In the genomic region with DNA sequence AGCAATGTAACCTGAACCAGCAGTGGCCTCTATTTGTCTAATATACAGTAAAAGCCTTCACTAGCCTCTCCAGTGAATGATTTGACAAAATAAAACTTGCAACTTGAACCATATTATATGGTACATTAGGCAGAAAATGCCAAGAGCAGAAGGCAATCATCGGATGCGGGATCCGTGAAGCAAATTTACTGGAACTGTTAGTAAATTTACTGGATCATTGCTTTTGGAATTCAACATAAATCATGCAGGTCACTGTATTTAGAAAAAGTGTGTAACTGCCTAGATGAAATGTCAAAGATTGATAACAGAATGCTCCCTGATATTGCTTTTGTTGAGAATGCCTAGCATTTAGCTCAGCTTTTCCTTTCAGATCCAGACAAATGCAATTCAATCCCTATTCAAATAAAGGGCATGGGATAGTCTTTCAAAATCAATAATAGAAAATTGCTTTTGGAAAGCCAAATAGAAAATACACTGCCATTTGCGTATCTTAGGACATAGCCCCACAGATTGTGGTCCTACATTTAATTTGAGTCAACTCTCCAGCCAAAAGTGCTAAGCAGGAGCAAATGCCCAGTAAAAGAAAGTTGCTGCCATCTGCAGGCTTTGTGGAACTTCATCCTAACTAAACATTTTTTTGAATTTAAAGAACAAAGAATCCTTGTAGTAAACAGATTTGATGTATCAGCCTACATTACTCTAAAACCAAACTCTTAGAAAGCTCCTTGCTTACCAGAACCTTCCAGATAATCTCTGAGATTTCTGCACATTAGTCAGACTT, we compare ENCODE assay signal across 2 cellular contexts.
TF ChIP-seq lines count a peak whose summit lies in the region.

No MANE protein-coding gene starts in this region.

TF ChIP-seq in GM23338, 12 proteins besides CTCF, POLR2A, EP300 and RAD21 (continued from another document and continues in another):
- TF ChIP-seq, protein P1, sequence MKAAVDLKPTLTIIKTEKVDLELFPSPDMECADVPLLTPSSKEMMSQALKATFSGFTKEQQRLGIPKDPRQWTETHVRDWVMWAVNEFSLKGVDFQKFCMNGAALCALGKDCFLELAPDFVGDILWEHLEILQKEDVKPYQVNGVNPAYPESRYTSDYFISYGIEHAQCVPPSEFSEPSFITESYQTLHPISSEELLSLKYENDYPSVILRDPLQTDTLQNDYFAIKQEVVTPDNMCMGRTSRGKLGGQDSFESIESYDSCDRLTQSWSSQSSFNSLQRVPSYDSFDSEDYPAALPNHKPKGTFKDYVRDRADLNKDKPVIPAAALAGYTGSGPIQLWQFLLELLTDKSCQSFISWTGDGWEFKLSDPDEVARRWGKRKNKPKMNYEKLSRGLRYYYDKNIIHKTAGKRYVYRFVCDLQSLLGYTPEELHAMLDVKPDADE (IDR thresholded peaks at IDR 0.05), result no peak
- TF ChIP-seq CREB1 (CRISPR knock-in tag; IDR thresholded peaks at IDR 0.05; ENCODE audit: low read depth) (no peak), EZH2 (IDR thresholded peaks at IDR 0.05; ENCODE audit: low read depth, unreplicated experiment) (no peak), EZH2phosphoT487 (IDR thresholded peaks at IDR 0.05; ENCODE audit: unreplicated experiment) (no peak), STAT1 (IDR thresholded peaks at IDR 0.05; ENCODE audit: unreplicated experiment) (no peak)
- TF ChIP-seq, protein P2, sequence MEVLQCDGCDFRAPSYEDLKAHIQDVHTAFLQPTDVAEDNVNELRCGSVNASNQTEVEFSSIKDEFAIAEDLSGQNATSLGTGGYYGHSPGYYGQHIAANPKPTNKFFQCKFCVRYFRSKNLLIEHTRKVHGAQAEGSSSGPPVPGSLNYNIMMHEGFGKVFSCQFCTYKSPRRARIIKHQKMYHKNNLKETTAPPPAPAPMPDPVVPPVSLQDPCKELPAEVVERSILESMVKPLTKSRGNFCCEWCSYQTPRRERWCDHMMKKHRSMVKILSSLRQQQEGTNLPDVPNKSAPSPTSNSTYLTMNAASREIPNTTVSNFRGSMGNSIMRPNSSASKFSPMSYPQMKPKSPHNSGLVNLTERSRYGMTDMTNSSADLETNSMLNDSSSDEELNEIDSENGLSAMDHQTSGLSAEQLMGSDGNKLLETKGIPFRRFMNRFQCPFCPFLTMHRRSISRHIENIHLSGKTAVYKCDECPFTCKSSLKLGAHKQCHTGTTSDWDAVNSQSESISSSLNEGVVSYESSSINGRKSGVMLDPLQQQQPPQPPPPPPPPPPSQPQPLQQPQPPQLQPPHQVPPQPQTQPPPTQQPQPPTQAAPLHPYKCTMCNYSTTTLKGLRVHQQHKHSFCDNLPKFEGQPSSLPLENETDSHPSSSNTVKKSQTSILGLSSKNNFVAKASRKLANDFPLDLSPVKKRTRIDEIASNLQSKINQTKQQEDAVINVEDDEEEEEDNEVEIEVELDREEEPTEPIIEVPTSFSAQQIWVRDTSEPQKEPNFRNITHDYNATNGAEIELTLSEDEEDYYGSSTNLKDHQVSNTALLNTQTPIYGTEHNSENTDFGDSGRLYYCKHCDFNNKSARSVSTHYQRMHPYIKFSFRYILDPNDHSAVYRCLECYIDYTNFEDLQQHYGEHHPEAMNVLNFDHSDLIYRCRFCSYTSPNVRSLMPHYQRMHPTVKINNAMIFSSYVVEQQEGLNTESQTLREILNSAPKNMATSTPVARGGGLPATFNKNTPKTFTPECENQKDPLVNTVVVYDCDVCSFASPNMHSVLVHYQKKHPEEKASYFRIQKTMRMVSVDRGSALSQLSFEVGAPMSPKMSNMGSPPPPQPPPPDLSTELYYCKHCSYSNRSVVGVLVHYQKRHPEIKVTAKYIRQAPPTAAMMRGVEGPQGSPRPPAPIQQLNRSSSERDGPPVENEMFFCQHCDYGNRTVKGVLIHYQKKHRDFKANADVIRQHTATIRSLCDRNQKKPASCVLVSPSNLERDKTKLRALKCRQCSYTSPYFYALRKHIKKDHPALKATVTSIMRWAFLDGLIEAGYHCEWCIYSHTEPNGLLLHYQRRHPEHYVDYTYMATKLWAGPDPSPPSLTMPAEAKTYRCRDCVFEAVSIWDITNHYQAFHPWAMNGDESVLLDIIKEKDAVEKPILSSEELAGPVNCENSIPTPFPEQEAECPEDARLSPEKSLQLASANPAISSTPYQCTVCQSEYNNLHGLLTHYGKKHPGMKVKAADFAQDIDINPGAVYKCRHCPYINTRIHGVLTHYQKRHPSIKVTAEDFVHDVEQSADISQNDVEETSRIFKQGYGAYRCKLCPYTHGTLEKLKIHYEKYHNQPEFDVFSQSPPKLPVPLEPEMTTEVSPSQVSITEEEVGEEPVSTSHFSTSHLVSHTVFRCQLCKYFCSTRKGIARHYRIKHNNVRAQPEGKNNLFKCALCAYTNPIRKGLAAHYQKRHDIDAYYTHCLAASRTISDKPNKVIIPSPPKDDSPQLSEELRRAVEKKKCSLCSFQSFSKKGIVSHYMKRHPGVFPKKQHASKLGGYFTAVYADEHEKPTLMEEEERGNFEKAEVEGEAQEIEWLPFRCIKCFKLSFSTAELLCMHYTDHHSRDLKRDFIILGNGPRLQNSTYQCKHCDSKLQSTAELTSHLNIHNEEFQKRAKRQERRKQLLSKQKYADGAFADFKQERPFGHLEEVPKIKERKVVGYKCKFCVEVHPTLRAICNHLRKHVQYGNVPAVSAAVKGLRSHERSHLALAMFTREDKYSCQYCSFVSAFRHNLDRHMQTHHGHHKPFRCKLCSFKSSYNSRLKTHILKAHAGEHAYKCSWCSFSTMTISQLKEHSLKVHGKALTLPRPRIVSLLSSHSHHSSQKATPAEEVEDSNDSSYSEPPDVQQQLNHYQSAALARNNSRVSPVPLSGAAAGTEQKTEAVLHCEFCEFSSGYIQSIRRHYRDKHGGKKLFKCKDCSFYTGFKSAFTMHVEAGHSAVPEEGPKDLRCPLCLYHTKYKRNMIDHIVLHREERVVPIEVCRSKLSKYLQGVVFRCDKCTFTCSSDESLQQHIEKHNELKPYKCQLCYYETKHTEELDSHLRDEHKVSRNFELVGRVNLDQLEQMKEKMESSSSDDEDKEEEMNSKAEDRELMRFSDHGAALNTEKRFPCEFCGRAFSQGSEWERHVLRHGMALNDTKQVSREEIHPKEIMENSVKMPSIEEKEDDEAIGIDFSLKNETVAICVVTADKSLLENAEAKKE (CRISPR knock-in tag; IDR thresholded peaks at IDR 0.05), result no peak
- TF ChIP-seq, protein P3, sequence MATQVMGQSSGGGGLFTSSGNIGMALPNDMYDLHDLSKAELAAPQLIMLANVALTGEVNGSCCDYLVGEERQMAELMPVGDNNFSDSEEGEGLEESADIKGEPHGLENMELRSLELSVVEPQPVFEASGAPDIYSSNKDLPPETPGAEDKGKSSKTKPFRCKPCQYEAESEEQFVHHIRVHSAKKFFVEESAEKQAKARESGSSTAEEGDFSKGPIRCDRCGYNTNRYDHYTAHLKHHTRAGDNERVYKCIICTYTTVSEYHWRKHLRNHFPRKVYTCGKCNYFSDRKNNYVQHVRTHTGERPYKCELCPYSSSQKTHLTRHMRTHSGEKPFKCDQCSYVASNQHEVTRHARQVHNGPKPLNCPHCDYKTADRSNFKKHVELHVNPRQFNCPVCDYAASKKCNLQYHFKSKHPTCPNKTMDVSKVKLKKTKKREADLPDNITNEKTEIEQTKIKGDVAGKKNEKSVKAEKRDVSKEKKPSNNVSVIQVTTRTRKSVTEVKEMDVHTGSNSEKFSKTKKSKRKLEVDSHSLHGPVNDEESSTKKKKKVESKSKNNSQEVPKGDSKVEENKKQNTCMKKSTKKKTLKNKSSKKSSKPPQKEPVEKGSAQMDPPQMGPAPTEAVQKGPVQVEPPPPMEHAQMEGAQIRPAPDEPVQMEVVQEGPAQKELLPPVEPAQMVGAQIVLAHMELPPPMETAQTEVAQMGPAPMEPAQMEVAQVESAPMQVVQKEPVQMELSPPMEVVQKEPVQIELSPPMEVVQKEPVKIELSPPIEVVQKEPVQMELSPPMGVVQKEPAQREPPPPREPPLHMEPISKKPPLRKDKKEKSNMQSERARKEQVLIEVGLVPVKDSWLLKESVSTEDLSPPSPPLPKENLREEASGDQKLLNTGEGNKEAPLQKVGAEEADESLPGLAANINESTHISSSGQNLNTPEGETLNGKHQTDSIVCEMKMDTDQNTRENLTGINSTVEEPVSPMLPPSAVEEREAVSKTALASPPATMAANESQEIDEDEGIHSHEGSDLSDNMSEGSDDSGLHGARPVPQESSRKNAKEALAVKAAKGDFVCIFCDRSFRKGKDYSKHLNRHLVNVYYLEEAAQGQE (IDR thresholded peaks at IDR 0.05; ENCODE audit: unreplicated experiment), result no peak

TF ChIP-seq in H1, 55 proteins besides CTCF, POLR2A, EP300 and RAD21 (continued from another document):
- TF ChIP-seq, protein P4, sequence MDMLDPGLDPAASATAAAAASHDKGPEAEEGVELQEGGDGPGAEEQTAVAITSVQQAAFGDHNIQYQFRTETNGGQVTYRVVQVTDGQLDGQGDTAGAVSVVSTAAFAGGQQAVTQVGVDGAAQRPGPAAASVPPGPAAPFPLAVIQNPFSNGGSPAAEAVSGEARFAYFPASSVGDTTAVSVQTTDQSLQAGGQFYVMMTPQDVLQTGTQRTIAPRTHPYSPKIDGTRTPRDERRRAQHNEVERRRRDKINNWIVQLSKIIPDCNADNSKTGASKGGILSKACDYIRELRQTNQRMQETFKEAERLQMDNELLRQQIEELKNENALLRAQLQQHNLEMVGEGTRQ (IDR thresholded peaks at IDR 0.05; ENCODE audit: low read length), result no peak
- no peak for TF ChIP-seq HDAC2 (IDR thresholded peaks at IDR 0.05; ENCODE audit: borderline replicate concordance in 1 of 2, low read depth in 2 of 2, low read length in 2 of 2)
